Comparison of ENCODE assay signal across 8 cellular contexts in the genomic region with DNA sequence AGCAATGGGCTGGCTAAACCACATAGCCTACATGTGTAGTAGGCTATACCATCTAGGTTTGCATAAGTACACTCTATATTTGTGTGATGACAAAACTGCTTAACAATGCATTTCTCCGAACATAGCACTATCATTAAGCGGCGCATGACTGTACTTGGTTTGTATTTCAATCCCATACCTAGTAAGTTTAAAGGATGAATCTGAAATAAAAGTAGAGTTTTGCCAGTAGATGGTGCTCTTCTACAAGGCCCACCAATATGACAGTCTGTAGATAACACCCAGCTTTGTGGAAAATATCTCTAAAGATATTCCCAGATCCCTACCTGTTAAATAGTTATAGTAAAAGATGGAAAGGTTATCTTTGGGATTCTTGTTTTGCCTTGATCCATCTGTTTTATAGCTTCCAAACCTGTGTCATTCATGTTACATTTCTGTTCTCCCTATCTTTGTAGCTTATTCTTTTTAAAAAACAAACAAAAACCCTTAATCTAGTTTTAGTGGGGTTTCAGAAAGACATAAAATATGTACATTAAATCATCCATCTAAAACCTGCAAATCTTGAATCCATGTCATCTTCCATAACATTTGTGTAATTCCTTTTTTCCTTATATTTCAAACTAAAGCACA. TPM values are rescaled to one million over a fixed set of nuclear protein-coding genes. Genes with fewer than 3 reads are reported as not detected.
DNase-seq lines count a peak whose midpoint lies in the region; ATAC-seq, FAIRE-seq and TF ChIP-seq lines count a peak whose summit lies in the region.

No MANE protein-coding gene starts in this region.

- peak; percentile 40 for ATAC-seq in GM19043 (IDR thresholded peaks at IDR 0.05; ENCODE audit: low read depth, unreplicated experiment)
- peak; percentile 58 for ATAC-seq in HG03280 (IDR thresholded peaks at IDR 0.05; ENCODE audit: unreplicated experiment)
- ATAC-seq in HepG2, result peak; percentile 88

- TF ChIP-seq POLR2A in HepG2 (IDR thresholded peaks at IDR 0.05; ENCODE audit: insufficient read depth in 1 of 2, low read depth in 2 of 2, low read length in 2 of 2), result no peak

- no peaks in the 10 kb centered on the region for H4K20me1 ChIP-seq in HepG2 (ENCODE audit: insufficient read depth, low read length)

- peak; percentile 47 for TF ChIP-seq CTCF in Calu3 (IDR thresholded peaks at IDR 0.05; ENCODE audit: unreplicated experiment)
- TF ChIP-seq CTCF in MCF 10A (IDR thresholded peaks at IDR 0.05; ENCODE audit: unreplicated experiment), result peak; percentile 62
- TF ChIP-seq CTCF in HepG2 (CRISPR knock-in tag; IDR thresholded peaks at IDR 0.05), result peak; percentile 69

- in situ Hi-C loops in HepG2 (cut with HindIII; ENCODE audit: extremely low pct_ligation_motif_present, low pct_unique_long_range_greater_than_20kb), result loop anchor here (5.0 kb wide), 1 partner anchor 157 kb away; no protein-coding TSS in a partner anchor

- peak; percentile 49; the same call in 1 of the 2 replicates for TF ChIP-seq RAD21 in HepG2 (CRISPR knock-in tag; IDR thresholded peaks at IDR 0.05)

- CTCF ChIA-PET in Calu3 (lab: Charles Lee), result interaction anchor here (0.7 to 2.1 kb wide), 5 partner anchors 44 to 178 kb away, joined by 3 to 12 read pairs (median 7); no protein-coding TSS in a partner anchor
- CTCF ChIA-PET in MCF 10A (lab: Yijun Ruan, JAX), result interaction anchor here (0.6 to 5.6 kb wide), 47 partner anchors 8 to 1309 kb away, joined by 3 to 61 read pairs (median 4); no protein-coding TSS in a partner anchor
- CTCF ChIA-PET in HepG2 (lab: Yijun Ruan, JAX; ENCODE audit: low intra/inter-chr PET ratio, low total read pairs), result interaction anchor here (2.0 to 2.7 kb wide), 2 partner anchors 156 to 177 kb away, joined by 10 to 13 read pairs; no protein-coding TSS in a partner anchor

- no peaks in the 10 kb centered on the region for H3K79me2 ChIP-seq in HepG2 (ENCODE audit: insufficient read depth, low read length)

- POLR2A ChIA-PET in MCF 10A (lab: Yijun Ruan, JAX) (interaction anchor here (0.9 to 1.2 kb wide), 4 partner anchors 18 to 176 kb away, joined by 3 to 4 read pairs (median 4); no protein-coding TSS in a partner anchor), HepG2 (lab: Yijun Ruan, JAX) (no interaction called here)

- no peak for DNase-seq in Calu3
- peak; percentile 14 for DNase-seq in NCI-H748 treated with DMSO at 0.1 percent for 48 hours (lab: John Stamatoyannopoulos, UW)
- peak; percentile 64 for DNase-seq in MCF 10A (ENCODE audit: unreplicated experiment)
- peak; percentile 47 for DNase-seq in HepG2 (ENCODE audit: low spot score)
- no peak for DNase-seq in activated effector memory CD4-positive, alpha-beta T cell treated with anti-CD3 and anti-CD28 coated beads, Interleukin-2, amount 50 U/mL, for 16 hours
- no peak for DNase-seq in activated CD4-positive, alpha-beta T cell treated with anti-CD3 and anti-CD28 coated beads for 4 hours

- no TSS peak for BruUV-seq in Calu3 (replicated peaks; lab: Mats Ljungman, UMichigan)
- no TSS peak for BruUV-seq in MCF 10A (replicated peaks; lab: Mats Ljungman, UMichigan)
- no TSS peak for BruUV-seq in HepG2 (replicated peaks; lab: Mats Ljungman, UMichigan)

- WGBS in HepG2 (ENCODE audit: low lambda C conversion rate), result 75% methylated on average over 3 of the region's 3 CpGs

- no peak overlapping the region for H3K4me3 ChIP-seq in HepG2 (replicated peaks in 1 of 3; ENCODE audit: insufficient read depth in 1 of 3, low read depth in 2 of 3, low read length in 3 of 3)

- H3K27ac ChIP-seq in HepG2 (ENCODE audit: extremely low read length, insufficient read depth, low read length), result no peak overlapping the region

- no peaks in the 10 kb centered on the region for H3K27me3 Mint-ChIP-seq in Calu3 (ENCODE audit: unreplicated experiment)
- H3K27me3 Mint-ChIP-seq in MCF 10A (ENCODE audit: insufficient read depth, unreplicated experiment), result no peaks in the 10 kb centered on the region

- no peak overlapping the region for H3K9ac ChIP-seq in HepG2 (ENCODE audit: insufficient read depth, low read depth, low read length)

- H3K27ac Mint-ChIP-seq in Calu3 (ENCODE audit: unreplicated experiment) (no peak overlapping the region), MCF 10A (ENCODE audit: low read depth, unreplicated experiment) (no peak overlapping the region)

- H3K4me1 Mint-ChIP-seq in Calu3 (ENCODE audit: low read depth, unreplicated experiment) (peaks cover 17% of the 10 kb centered on the region), MCF 10A (ENCODE audit: insufficient read depth, unreplicated experiment) (no peaks in the 10 kb centered on the region)

- H3K4me3 Mint-ChIP-seq in Calu3 (ENCODE audit: low read depth, unreplicated experiment) (no peak overlapping the region), MCF 10A (ENCODE audit: unreplicated experiment) (no peak overlapping the region)

- no peak overlapping the region for H3K4me2 ChIP-seq in HepG2 (ENCODE audit: low read depth, low read length)

- no peaks in the 10 kb centered on the region for H3K9me3 Mint-ChIP-seq in Calu3 (ENCODE audit: low read depth, unreplicated experiment)
- no peaks in the 10 kb centered on the region for H3K9me3 Mint-ChIP-seq in MCF 10A (ENCODE audit: unreplicated experiment)

- H3K4me1 ChIP-seq in HepG2 (ENCODE audit: insufficient read depth, low read length), result peaks cover 3% of the 10 kb centered on the region; the same call in 1 of the 2 replicates

- intact Hi-C loops in Calu3 (cut with micrococcal nuclease; ENCODE audit: unreplicated experiment), result loop anchor here (1.0 to 2.0 kb wide), 4 partner anchors 42 to 177 kb away; no protein-coding TSS in a partner anchor
- intact Hi-C loops in MCF 10A (cut with micrococcal nuclease), result loop anchor here (1.0 to 2.0 kb wide), 2 partner anchors 146 to 177 kb away; no protein-coding TSS in a partner anchor
- intact Hi-C loops in HepG2 (cut with micrococcal nuclease; ENCODE audit: unreplicated experiment), result loop anchor here (1.0 to 2.0 kb wide), 3 partner anchors 146 to 177 kb away; no protein-coding TSS in a partner anchor

- FAIRE-seq in HepG2 (lab: Jason Lieb, UNC), result no peak

- no peaks in the 10 kb centered on the region for H3K27me3 ChIP-seq in HepG2 (ENCODE audit: control insufficient read depth in 1 of 2, insufficient read depth in 2 of 2, low read length in 2 of 2)

- peaks cover 2 to 38% of the 10 kb centered on the region in 2 experiments; a peak in 4 of 5 replicates for H3K36me3 ChIP-seq in HepG2 (replicated peaks in 1 of 2; ENCODE audit: control insufficient read depth in 1 of 2, insufficient read depth in 2 of 2, low read length in 2 of 2)

- H3K9me3 ChIP-seq in HepG2 (ENCODE audit: low read length), result no peaks in the 10 kb centered on the region

- no peak for TF ChIP-seq EP300 in HepG2 (IDR thresholded peaks at IDR 0.05; ENCODE audit: low read depth in 2 of 2, low read length in 2 of 2)
- TF ChIP-seq EP300 in HepG2 (CRISPR knock-in tag; IDR thresholded peaks at IDR 0.05; ENCODE audit: borderline replicate concordance), result no peak

- H2AFZ ChIP-seq in HepG2 (ENCODE audit: low read length), result no peak overlapping the region

- H3K36me3 Mint-ChIP-seq in Calu3 (ENCODE audit: insufficient read depth, unreplicated experiment) (peaks cover 18% of the 10 kb centered on the region), MCF 10A (ENCODE audit: insufficient read depth, unreplicated experiment) (peaks cover 84% of the 10 kb centered on the region)

RNA-seq across cellular contexts. Expression of a gene that starts 20.7 kb away (rescaled TPM):
- total RNA-seq in Calu3 (2022), result 19.6 and 20.1 TPM in 2 replicates
- total RNA-seq in MCF 10A (2022), result 17.9 and 18.4 TPM in 2 replicates
- total RNA-seq in HepG2 (2016; rRNA removed; fragmentation: Illumina TruSeq; extraction: Trizol), result 6.3 and 10.7 TPM in 2 replicates
- total RNA-seq in HepG2 (2016; cell fraction: cytosol; rRNA removed; fragmentation: Illumina TruSeq; extraction: Trizol; ENCODE audit: low read depth), result 1.0 and 1.1 TPM in 2 replicates
- total RNA-seq in HepG2 (2016; cell fraction: insoluble cytoplasmic fraction; rRNA removed; fragmentation: Illumina TruSeq; extraction: Trizol), result 6.1 and 10.2 TPM in 2 replicates
- 1.9 and 2.2 TPM in 2 replicates for total RNA-seq in HepG2 (2016; cell fraction: membrane; rRNA removed; fragmentation: Illumina TruSeq; extraction: Trizol)
- 10.0 and 10.9 TPM in 2 replicates for total RNA-seq in HepG2 (2016; cell fraction: nucleus; rRNA removed; fragmentation: Illumina TruSeq; extraction: Trizol)
- 1.2 and 1.6 TPM in 2 replicates for polyA plus RNA-seq in HepG2 (2011; rRNA removed)
- 0.47 and 0.87 TPM in 2 replicates for polyA plus RNA-seq in HepG2 (2011; cell fraction: cytosol; rRNA removed)
- polyA plus RNA-seq in HepG2 (2011; cell fraction: nucleus; rRNA removed), result 1.3 and 1.5 TPM in 2 replicates
- 1.8 and 1.9 TPM in 2 replicates for polyA plus RNA-seq in HepG2 (2012)
- 0.07 TPM in 2 replicates for polyA plus RNA-seq in HepG2 (2016; cell fraction: cytosol; fragmentation: Illumina TruSeq; extraction: Trizol; ENCODE audit: low read depth)
- polyA plus RNA-seq in HepG2 (2016; cell fraction: insoluble cytoplasmic fraction; fragmentation: Illumina TruSeq; extraction: Trizol; ENCODE audit: low read depth), result 3.4 and 4.0 TPM in 2 replicates
- polyA plus RNA-seq in HepG2 (2016; cell fraction: membrane; fragmentation: Illumina TruSeq; extraction: Trizol; ENCODE audit: low read depth), result 0.38 and 0.42 TPM in 2 replicates
- 4.7 and 5.7 TPM in 2 replicates for polyA plus RNA-seq in HepG2 (2016; cell fraction: nucleus; fragmentation: Illumina TruSeq; extraction: Trizol; ENCODE audit: insufficient read depth, low read depth)
- 2.7 and 11.0 TPM in 2 replicates for polyA minus RNA-seq in HepG2 (2011; rRNA and poly(A)+ RNA removed; ENCODE audit: low replicate concordance)
- polyA minus RNA-seq in HepG2 (2011; cell fraction: cytosol; rRNA and poly(A)+ RNA removed), result 2.6 and 4.8 TPM in 2 replicates
- polyA minus RNA-seq in HepG2 (2011; cell fraction: nucleus; rRNA and poly(A)+ RNA removed), result 17.0 and 17.5 TPM in 2 replicates

RNA-seq across cellular contexts. Expression of a gene that starts 33.9 kb away (rescaled TPM):
- total RNA-seq in Calu3 (2022) (36.3 and 44.0 TPM in 2 replicates), MCF 10A (2022) (22.3 and 32.8 TPM in 2 replicates), HepG2 (2016; rRNA removed; fragmentation: Illumina TruSeq; extraction: Trizol) (29.1 and 35.8 TPM in 2 replicates)
- total RNA-seq in HepG2 (2016; cell fraction: cytosol; rRNA removed; fragmentation: Illumina TruSeq; extraction: Trizol; ENCODE audit: low read depth), result 1.6 and 2.1 TPM in 2 replicates
- 27.3 and 33.8 TPM in 2 replicates for total RNA-seq in HepG2 (2016; cell fraction: insoluble cytoplasmic fraction; rRNA removed; fragmentation: Illumina TruSeq; extraction: Trizol)
- total RNA-seq in HepG2 (2016; cell fraction: membrane; rRNA removed; fragmentation: Illumina TruSeq; extraction: Trizol), result 4.8 and 6.2 TPM in 2 replicates
- 106 and 107 TPM in 2 replicates for total RNA-seq in HepG2 (2016; cell fraction: nucleus; rRNA removed; fragmentation: Illumina TruSeq; extraction: Trizol)
- polyA plus RNA-seq in HepG2 (2011; rRNA removed), result 4.2 and 7.7 TPM in 2 replicates
- polyA plus RNA-seq in HepG2 (2011; cell fraction: cytosol; rRNA removed), result 1.6 and 1.9 TPM in 2 replicates
- 7.6 and 8.3 TPM in 2 replicates for polyA plus RNA-seq in HepG2 (2011; cell fraction: nucleus; rRNA removed)
- polyA plus RNA-seq in HepG2 (2012), result 5.7 and 11.2 TPM in 2 replicates
- 0.29 and 0.42 TPM in 2 replicates for polyA plus RNA-seq in HepG2 (2016; cell fraction: cytosol; fragmentation: Illumina TruSeq; extraction: Trizol; ENCODE audit: low read depth)
- polyA plus RNA-seq in HepG2 (2016; cell fraction: insoluble cytoplasmic fraction; fragmentation: Illumina TruSeq; extraction: Trizol; ENCODE audit: low read depth), result 14.1 and 15.2 TPM in 2 replicates
- 1.1 and 1.3 TPM in 2 replicates for polyA plus RNA-seq in HepG2 (2016; cell fraction: membrane; fragmentation: Illumina TruSeq; extraction: Trizol; ENCODE audit: low read depth)
- 68.0 and 76.0 TPM in 2 replicates for polyA plus RNA-seq in HepG2 (2016; cell fraction: nucleus; fragmentation: Illumina TruSeq; extraction: Trizol; ENCODE audit: insufficient read depth, low read depth)
- 5.4 and 39.3 TPM in 2 replicates for polyA minus RNA-seq in HepG2 (2011; rRNA and poly(A)+ RNA removed; ENCODE audit: low replicate concordance)
- 9.2 and 12.6 TPM in 2 replicates for polyA minus RNA-seq in HepG2 (2011; cell fraction: cytosol; rRNA and poly(A)+ RNA removed)
- 53.3 and 75.3 TPM in 2 replicates for polyA minus RNA-seq in HepG2 (2011; cell fraction: nucleus; rRNA and poly(A)+ RNA removed)

Comparison
In these comparisons a context has a peak if more than half of its experiments do, and no peak if none do; other contexts are left out.
1. DNase-seq: peak in NCI-H748 treated with DMSO at 0.1 percent for 48 hours (single experiment), MCF 10A (single experiment) and HepG2 (single experiment); none in Calu3 (single experiment), activated effector memory CD4-positive, alpha-beta T cell treated with anti-CD3 and anti-CD28 coated beads, Interleukin-2, amount 50 U/mL, for 16 hours (single experiment) and activated CD4-positive, alpha-beta T cell treated with anti-CD3 and anti-CD28 coated beads for 4 hours (0 of 2).
2. Peak in every context shown above with its lines, with median percentiles within 50 percentile points of each other: CTCF ChIP-seq and ATAC-seq.